ENCODE assay signal across 34 cellular contexts in genomic region chr16:78480588-78480987, GRCh38.
"Had no signal": no experiment of that assay in that cellular context is flagged by ENCODE, and none has a peak within 500 bp of the region (broad histone marks: within the 10 kb centered on the region; RNA-seq: fewer than 3 reads in every experiment).

No MANE protein-coding gene starts in this region.

- H3K36me3 ChIP-seq: adrenal gland, ascending aorta, brain microvascular endothelial cell, breast epithelium, cardiac muscle cell had no signal

- H3K4me3 ChIP-seq: adrenal gland, ascending aorta, body of pancreas, breast epithelium, cardiac muscle cell had no signal

- H3K4me1 ChIP-seq: adrenal gland, ascending aorta, body of pancreas, breast epithelium had no signal

- H3K27me3 ChIP-seq: adrenal gland, ascending aorta, body of pancreas, brain microvascular endothelial cell, breast epithelium, cardiac muscle cell had no signal

- ATAC-seq: activated naive CD4-positive, alpha-beta T cell treated with anti-CD3 and anti-CD28 coated beads, Interleukin-2, amount 50 U/mL, for 72 hours; activated naive CD8-positive, alpha-beta T cell treated with anti-CD3 and anti-CD28 coated beads, Interleukin-2, amount 50 U/mL, for 24 hours; activated T-cell treated with anti-CD3 and anti-CD28 coated beads, Interleukin-2, amount 50 U/mL, for 4 hours; activated T-cell treated with anti-CD3 and anti-CD28 coated beads, Interleukin-2, amount 50 U/mL, for 72 hours; activated T-helper 17 cell treated with anti-CD3 and anti-CD28 coated beads, Interleukin-2, amount 50 U/mL, for 72 hours; body of pancreas had no signal

- H3K9me3 ChIP-seq: adrenal gland, ascending aorta, body of pancreas, breast epithelium had no signal

- H3K27ac ChIP-seq: adrenal gland, ascending aorta, body of pancreas, brain microvascular endothelial cell, breast epithelium, cardiac muscle cell had no signal

- FAIRE-seq: astrocyte, bronchial epithelial cell had no signal

- DNase-seq: activated effector memory CD4-positive, alpha-beta T cell treated with anti-CD3 and anti-CD28 coated beads, Interleukin-2, amount 50 U/mL, for 16 hours; activated effector memory CD4-positive, alpha-beta T cell treated with Interleukin-2 at 50 U/mL for 16 hours; activated gamma-delta T cell; activated gamma-delta T cell treated with Interleukin-2 at 50 U/mL for 16 hours; activated naive CD4-positive, alpha-beta T cell; activated naive CD4-positive, alpha-beta T cell treated with anti-CD3 and anti-CD28 coated beads for 36 hours; activated naive CD4-positive, alpha-beta T cell treated with anti-CD3 and anti-CD28 coated beads, Interleukin-2, amount 10 ng/mL, durations not matched to agents 7 days and 5 days; activated naive CD4-positive, alpha-beta T cell treated with anti-CD3 and anti-CD28 coated beads, Interleukin-2, amount 50 U/mL, for 16 hours; activated naive CD4-positive, alpha-beta T cell treated with Interleukin-2 at 50 U/mL for 16 hours; activated naive CD8-positive, alpha-beta T cell treated with anti-CD3 and anti-CD28 coated beads for 36 hours; activated naive CD8-positive, alpha-beta T cell treated with anti-CD3 and anti-CD28 coated beads, Interleukin-2, amount 10 ng/mL, durations not matched to agents 7 days and 5 days; activated naive CD8-positive, alpha-beta T cell treated with anti-CD3 and anti-CD28 coated beads, Interleukin-2, amount 50 U/mL, for 24 hours; activated T-cell treated with anti-CD3 and anti-CD28 coated beads, Interleukin-2, amount 50 U/mL, for 1 hour; activated T-cell treated with anti-CD3 and anti-CD28 coated beads, Interleukin-2, amount 50 U/mL, for 24 hours; activated T-cell treated with anti-CD3 and anti-CD28 coated beads, Interleukin-2, amount 50 U/mL, for 4 hours; activated T-cell treated with anti-CD3 and anti-CD28 coated beads, Interleukin-2, amount 50 U/mL, for 48 hours; activated T-cell treated with anti-CD3 and anti-CD28 coated beads, Interleukin-2, amount 50 U/mL, for 72 hours; adrenal gland; amniotic stem cell; amygdala; anterior cingulate cortex; aorta; body of pancreas; brain microvascular endothelial cell; caudate nucleus; central memory CD4-positive, alpha-beta T cell; cerebellar nuclear complex had no signal
